Comparison of ENCODE assay signal across 17 cellular contexts in the genomic region with DNA sequence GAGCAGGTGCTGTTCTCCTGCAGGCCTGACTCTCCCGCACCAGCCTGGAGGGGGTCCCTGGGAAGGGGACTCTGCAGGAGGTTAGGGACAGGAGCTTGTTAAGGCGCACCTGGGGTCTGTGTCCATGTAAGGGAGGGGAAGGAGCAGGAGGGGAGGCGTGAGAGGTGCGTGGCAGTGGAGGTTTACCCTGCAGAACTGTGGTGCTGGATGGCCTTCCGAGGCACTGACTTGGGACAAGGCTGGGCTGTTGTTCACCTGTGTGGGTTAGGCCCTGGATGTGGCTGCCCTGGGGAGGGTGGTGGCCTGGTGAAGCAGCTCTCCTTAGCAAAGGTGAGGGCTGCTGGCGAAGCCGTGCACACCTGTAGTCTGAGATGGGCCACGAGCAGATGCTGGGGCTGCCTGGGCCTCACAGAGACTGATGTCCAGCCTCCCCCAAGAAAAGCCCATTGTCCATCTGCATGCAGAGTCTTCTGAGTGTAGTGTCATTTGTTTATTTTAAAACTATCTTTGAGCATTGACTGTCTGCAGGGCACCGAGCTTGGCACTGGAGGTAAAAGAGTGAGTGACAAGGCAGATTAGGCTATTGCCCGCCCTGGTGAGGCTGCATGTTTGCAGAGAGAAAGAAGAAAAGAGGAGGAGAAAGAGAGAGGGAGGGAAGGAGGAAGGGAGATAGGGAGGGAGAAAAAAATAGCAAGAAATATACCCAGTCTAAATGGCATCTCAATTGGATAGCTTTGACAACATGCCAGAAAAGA.
"Had no signal": no experiment of that assay in that cellular context is flagged by ENCODE, and none has a peak within 500 bp of the region (broad histone marks: within the 10 kb centered on the region; RNA-seq: fewer than 3 reads in every experiment).

No MANE protein-coding gene starts in this region.

- DNase-seq: activated B cell treated with CpG ODN at 0.5 μM for 24 hours; activated CD4-positive, alpha-beta memory T cell treated with anti-CD3 and anti-CD28 coated beads for 36 hours; activated CD4-positive, alpha-beta T cell treated with anti-CD3 and anti-CD28 coated beads for 4 hours; activated gamma-delta T cell treated with Interleukin-2 at 50 U/mL for 16 hours; activated naive CD8-positive, alpha-beta T cell treated with anti-CD3 and anti-CD28 coated beads for 36 hours; amniotic stem cell; dermis blood vessel endothelial cell; effector memory CD8-positive, alpha-beta T cell; foreskin melanocyte; glutamatergic neuron; mesendoderm; nucleus accumbens; SIG-M5; stimulated activated CD4-positive, alpha-beta T cell treated with anti-CD3 and anti-CD28 coated beads, Interleukin-4, amount 100 ng/mL, for 1 hour; T-helper 1 cell; T-helper 9 cell had no signal

- H3K9me3 Mint-ChIP-seq: activated B cell treated with CpG ODN at 0.5 μM for 24 hours; activated naive CD8-positive, alpha-beta T cell treated with anti-CD3 and anti-CD28 coated beads for 36 hours had no signal

- H3K27ac Mint-ChIP-seq: activated B cell treated with CpG ODN at 0.5 μM for 24 hours; activated CD4-positive, alpha-beta memory T cell treated with anti-CD3 and anti-CD28 coated beads for 36 hours; activated naive CD8-positive, alpha-beta T cell treated with anti-CD3 and anti-CD28 coated beads for 36 hours; effector memory CD8-positive, alpha-beta T cell had no signal

- H3K4me3 Mint-ChIP-seq: activated B cell treated with CpG ODN at 0.5 μM for 24 hours; activated CD4-positive, alpha-beta memory T cell treated with anti-CD3 and anti-CD28 coated beads for 36 hours; activated naive CD8-positive, alpha-beta T cell treated with anti-CD3 and anti-CD28 coated beads for 36 hours; effector memory CD8-positive, alpha-beta T cell; nephron had no signal

- H3K27me3 Mint-ChIP-seq: activated B cell treated with CpG ODN at 0.5 μM for 24 hours; activated CD4-positive, alpha-beta memory T cell treated with anti-CD3 and anti-CD28 coated beads for 36 hours; activated naive CD8-positive, alpha-beta T cell treated with anti-CD3 and anti-CD28 coated beads for 36 hours; effector memory CD8-positive, alpha-beta T cell had no signal

- ATAC-seq: effector memory CD8-positive, alpha-beta T cell had no signal

- H3K4me1 Mint-ChIP-seq: activated B cell treated with CpG ODN at 0.5 μM for 24 hours; activated naive CD8-positive, alpha-beta T cell treated with anti-CD3 and anti-CD28 coated beads for 36 hours had no signal

- H3K36me3 Mint-ChIP-seq: activated CD4-positive, alpha-beta memory T cell treated with anti-CD3 and anti-CD28 coated beads for 36 hours; activated naive CD8-positive, alpha-beta T cell treated with anti-CD3 and anti-CD28 coated beads for 36 hours had no signal
